8 cellular contexts compared by ENCODE assay signal in the genomic region with DNA sequence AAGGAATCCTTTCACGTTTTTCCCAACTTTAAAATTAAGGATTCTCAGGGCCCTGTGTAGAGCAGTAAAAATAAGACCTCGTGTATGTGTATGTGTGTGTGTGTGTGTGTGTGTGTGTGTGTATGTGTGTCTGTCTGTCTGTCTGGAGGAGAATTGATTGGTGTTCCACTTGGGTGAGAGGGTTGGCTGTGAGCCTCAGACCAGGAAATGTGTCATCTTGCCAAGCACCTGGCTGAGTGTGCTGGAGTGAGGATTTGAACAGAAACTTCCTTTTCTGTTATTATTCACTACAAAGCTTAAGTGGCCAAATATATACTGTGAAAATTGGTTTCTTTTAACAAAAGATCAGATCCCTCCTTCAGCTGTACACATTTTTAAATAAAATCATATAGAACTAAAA.
DNase-seq lines count a peak whose midpoint lies in the region; ATAC-seq, FAIRE-seq and TF ChIP-seq lines count a peak whose summit lies in the region.
"Not testable (repeated sequence)": the region's sequence is repeated elsewhere in the genome, so short reads cannot be mapped to it uniquely, and the experiment has no call there.

No MANE protein-coding gene starts in this region.

- H3K9me3 ChIP-seq in IMR-90 (ENCODE audit: control insufficient read depth, insufficient read depth, low read length); OCI-LY7 (ENCODE audit: low read length); pancreas: not testable (repeated sequence)

- H3K79me1 ChIP-seq in IMR-90 (ENCODE audit: low read depth in 1 of 2, low read length in 2 of 2): not testable (repeated sequence)

- not testable (repeated sequence) for H3K4me1 Mint-ChIP-seq in activated CD8-positive, alpha-beta T cell treated with anti-CD3 and anti-CD28 coated beads for 36 hours (ENCODE audit: low read depth)

- H2BK15ac ChIP-seq in IMR-90 (ENCODE audit: low read depth, low read length): not testable (repeated sequence)

- H3K9ac ChIP-seq in IMR-90 (ENCODE audit: low read depth, low read length): not testable (repeated sequence)

- H3K4ac ChIP-seq in IMR-90 (ENCODE audit: low read depth, low read length): peak overlapping the region; percentile 56; the same call in 1 of the 2 replicates

- H3K18ac ChIP-seq in IMR-90 (ENCODE audit: low read depth, low read length): peak overlapping the region; percentile 51; the same call in 1 of the 2 replicates

- H3K4me1 ChIP-seq in IMR-90 (ENCODE audit: control insufficient read depth, insufficient read depth, low read length); OCI-LY7 (ENCODE audit: insufficient read depth, low read length, poor library complexity, severe bottlenecking); pancreas: not testable (repeated sequence)

- H2AK9ac ChIP-seq in IMR-90 (replicated peaks; ENCODE audit: low read depth, low read length, poor library complexity): not testable (repeated sequence)

- H3K4me3 ChIP-seq in IMR-90 (ENCODE audit: insufficient read depth, low read depth, low read length); OCI-LY7 (ENCODE audit: low read depth, low read length, poor library complexity, severe bottlenecking); choroid plexus epithelial cell (ENCODE audit: low read depth, low read length); pancreas: not testable (repeated sequence)

- not testable (repeated sequence) for H3K36me3 ChIP-seq in IMR-90 (ENCODE audit: control insufficient read depth, insufficient read depth, low read length); OCI-LY7 (ENCODE audit: insufficient read depth, low read length); pancreas

- H4K20me1 ChIP-seq in IMR-90 (ENCODE audit: insufficient read depth, low read length); OCI-LY7 (ENCODE audit: insufficient read depth, low read length): not testable (repeated sequence)

- POLR2A ChIA-PET in IMR-90 (lab: Charles Lee; ENCODE audit: unreplicated experiment); activated CD8-positive, alpha-beta T cell treated with anti-CD3 and anti-CD28 coated beads for 36 hours (lab: Charles Lee): not testable (repeated sequence)
- POLR2A ChIA-PET in OCI-LY7 (lab: Charles Lee): interaction anchor here (0.7 kb wide), 2 partner anchors 12 to 20 kb away, joined by 3 read pairs; no protein-coding TSS in a partner anchor

- H3K14ac ChIP-seq in IMR-90 (replicated peaks; ENCODE audit: low read depth, low read length): not testable (repeated sequence)

- not testable (repeated sequence) for H2BK120ac ChIP-seq in IMR-90 (ENCODE audit: low read depth, low read length)

- not testable (repeated sequence) for H3K9me1 ChIP-seq in IMR-90 (ENCODE audit: insufficient read depth, low read length)

- not testable (repeated sequence) for TF ChIP-seq RAD21 in IMR-90 (IDR thresholded peaks at IDR 0.05; ENCODE audit: low read length)

- not testable (repeated sequence) for H3K56ac ChIP-seq in IMR-90 (ENCODE audit: extremely low read depth, insufficient read depth, low read length)

- peaks cover 13% of the 10 kb centered on the region for H3K36me3 Mint-ChIP-seq in activated CD8-positive, alpha-beta T cell treated with anti-CD3 and anti-CD28 coated beads for 36 hours (ENCODE audit: low read depth)

- TF ChIP-seq CTCF in IMR-90 (conservative IDR thresholded peaks at IDR 0.05; ENCODE audit: low read depth, low read length); OCI-LY7 (conservative IDR thresholded peaks at IDR 0.05; ENCODE audit: low read length); activated CD8-positive, alpha-beta T cell treated with anti-CD3 and anti-CD28 coated beads for 36 hours (IDR thresholded peaks at IDR 0.05); choroid plexus epithelial cell (conservative IDR thresholded peaks at IDR 0.05; ENCODE audit: low read depth, low read length); pancreas (IDR thresholded peaks at IDR 0.05): not testable (repeated sequence)

- H2BK20ac ChIP-seq in IMR-90 (ENCODE audit: low read depth, low read length): not testable (repeated sequence)

- not testable (repeated sequence) for H3K9me3 Mint-ChIP-seq in activated CD8-positive, alpha-beta T cell treated with anti-CD3 and anti-CD28 coated beads for 36 hours

- not testable (repeated sequence) for H3K4me3 Mint-ChIP-seq in activated CD8-positive, alpha-beta T cell treated with anti-CD3 and anti-CD28 coated beads for 36 hours

- peak; percentile 85 for FAIRE-seq in H54 (lab: Jason Lieb, UNC)
- FAIRE-seq in pancreas (lab: Jason Lieb, UNC): not testable (repeated sequence)

- peak; percentile 24 for DNase-seq in DMS53 treated with DMSO at 0.1 percent for 48 hours (lab: John Stamatoyannopoulos, UW; ENCODE audit: unreplicated experiment)
- DNase-seq in H54 (ENCODE audit: insufficient read length, low spot score): not testable (repeated sequence)
- DNase-seq in IMR-90: peak; percentile 69
- DNase-seq in OCI-LY7 (ENCODE audit: low spot score): peak; percentile 11
- peak; percentile 6 for DNase-seq in activated CD8-positive, alpha-beta T cell treated with anti-CD3 and anti-CD28 coated beads for 36 hours
- peak; percentile 61 for DNase-seq in choroid plexus epithelial cell (ENCODE audit: low read depth)
- DNase-seq in iris pigment epithelial cell (ENCODE audit: low read depth): peak; percentile 80
- peak in 2 of 6 donors; percentile 27 to 32 for DNase-seq in pancreas

- not testable (repeated sequence) for H3K27ac ChIP-seq in IMR-90 (ENCODE audit: insufficient read depth, low read length); OCI-LY7 (ENCODE audit: low read depth, low read length, poor library complexity, severe bottlenecking); pancreas

- not testable (repeated sequence) for H3K79me2 ChIP-seq in OCI-LY7 (ENCODE audit: insufficient read depth, low read depth, low read length)

- not testable (repeated sequence) for H2AFZ ChIP-seq in IMR-90 (replicated peaks; ENCODE audit: low read length, poor library complexity); OCI-LY7 (ENCODE audit: low read length)

- CTCF ChIA-PET in IMR-90 (lab: Yijun Ruan, JAX); OCI-LY7 (lab: Charles Lee; ENCODE audit: unreplicated experiment); activated CD8-positive, alpha-beta T cell treated with anti-CD3 and anti-CD28 coated beads for 36 hours (lab: Charles Lee): not testable (repeated sequence)

- not testable (repeated sequence) for H3K9me2 ChIP-seq in OCI-LY7 (ENCODE audit: insufficient read depth, low read length)

- 83% methylated on average over 1 of the region's 2 CpGs; no CpG with 5 or more reads in 1 of the 2 experiments for WGBS in IMR-90 (ENCODE audit: extremely low coverage in 2 of 2, insufficient read length in 1 of 2), 2 experiments
- WGBS in pancreas, 2 donors: 19 to 37% methylated on average over 2 of the region's 2 CpGs

- H4K91ac ChIP-seq in IMR-90 (ENCODE audit: insufficient read depth, low read depth, low read length): not testable (repeated sequence)

- not testable (repeated sequence) for TF ChIP-seq POLR2A in H54 (IDR thresholded peaks at IDR 0.05; ENCODE audit: low read depth, low read length); IMR-90 (IDR thresholded peaks at IDR 0.05; ENCODE audit: low read depth, low read length)

- not testable (repeated sequence) for H3K27me3 Mint-ChIP-seq in activated CD8-positive, alpha-beta T cell treated with anti-CD3 and anti-CD28 coated beads for 36 hours

- dilution Hi-C loops in IMR-90 (cut with HindIII; ENCODE audit: low sequenced_read_pairs, unreplicated experiment): not testable (repeated sequence)

- H3K4me2 ChIP-seq in IMR-90 (ENCODE audit: low read depth, low read length); OCI-LY7 (ENCODE audit: low read length): not testable (repeated sequence)

- peak; percentile 14; the same call in 1 of the 2 replicates for ATAC-seq in IMR-90 (ENCODE audit: low read depth)
- not testable (repeated sequence) for ATAC-seq in activated CD8-positive, alpha-beta T cell treated with anti-CD3 and anti-CD28 coated beads for 36 hours
- ATAC-seq in pancreas: peak in 3 of 4 donors; percentile 40 to 43 (median 42)

- in situ Hi-C loops in IMR-90 (cut with MboI; ENCODE audit: low sequenced_read_pairs): not testable (repeated sequence)

- not testable (repeated sequence) for H2AK5ac ChIP-seq in IMR-90 (ENCODE audit: low read depth, low read length)

- not testable (repeated sequence) for H3K27me3 ChIP-seq in IMR-90 (ENCODE audit: control insufficient read depth, insufficient read depth, low read length); pancreas

- H2BK5ac ChIP-seq in IMR-90 (ENCODE audit: low read depth, low read length, poor library complexity, severe bottlenecking): peak overlapping the region; percentile 50

- not testable (repeated sequence) for BruUV-seq in IMR-90 (replicated peaks; lab: Mats Ljungman, UMichigan); OCI-LY7 (replicated peaks; lab: Mats Ljungman, UMichigan)

- not testable (repeated sequence) for H3K23ac ChIP-seq in IMR-90 (ENCODE audit: low read depth, low read length)

- not testable (repeated sequence) for H3K27ac Mint-ChIP-seq in activated CD8-positive, alpha-beta T cell treated with anti-CD3 and anti-CD28 coated beads for 36 hours

- H4K5ac ChIP-seq in IMR-90 (ENCODE audit: low read depth, low read length): peak overlapping the region; percentile 63; the same call in 1 of the 2 replicates

- intact Hi-C loops in IMR-90 (cut with micrococcal nuclease); OCI-LY7 (cut with micrococcal nuclease; ENCODE audit: unreplicated experiment); activated CD8-positive, alpha-beta T cell treated with anti-CD3 and anti-CD28 coated beads for 36 hours (cut with micrococcal nuclease); pancreas (cut with DNase I): not testable (repeated sequence)

- H4K8ac ChIP-seq in IMR-90 (ENCODE audit: low read depth in 2 of 2, low read length in 2 of 2): not testable (repeated sequence)
